ENCODE assay signal across 1 cellular context in the genomic region with DNA sequence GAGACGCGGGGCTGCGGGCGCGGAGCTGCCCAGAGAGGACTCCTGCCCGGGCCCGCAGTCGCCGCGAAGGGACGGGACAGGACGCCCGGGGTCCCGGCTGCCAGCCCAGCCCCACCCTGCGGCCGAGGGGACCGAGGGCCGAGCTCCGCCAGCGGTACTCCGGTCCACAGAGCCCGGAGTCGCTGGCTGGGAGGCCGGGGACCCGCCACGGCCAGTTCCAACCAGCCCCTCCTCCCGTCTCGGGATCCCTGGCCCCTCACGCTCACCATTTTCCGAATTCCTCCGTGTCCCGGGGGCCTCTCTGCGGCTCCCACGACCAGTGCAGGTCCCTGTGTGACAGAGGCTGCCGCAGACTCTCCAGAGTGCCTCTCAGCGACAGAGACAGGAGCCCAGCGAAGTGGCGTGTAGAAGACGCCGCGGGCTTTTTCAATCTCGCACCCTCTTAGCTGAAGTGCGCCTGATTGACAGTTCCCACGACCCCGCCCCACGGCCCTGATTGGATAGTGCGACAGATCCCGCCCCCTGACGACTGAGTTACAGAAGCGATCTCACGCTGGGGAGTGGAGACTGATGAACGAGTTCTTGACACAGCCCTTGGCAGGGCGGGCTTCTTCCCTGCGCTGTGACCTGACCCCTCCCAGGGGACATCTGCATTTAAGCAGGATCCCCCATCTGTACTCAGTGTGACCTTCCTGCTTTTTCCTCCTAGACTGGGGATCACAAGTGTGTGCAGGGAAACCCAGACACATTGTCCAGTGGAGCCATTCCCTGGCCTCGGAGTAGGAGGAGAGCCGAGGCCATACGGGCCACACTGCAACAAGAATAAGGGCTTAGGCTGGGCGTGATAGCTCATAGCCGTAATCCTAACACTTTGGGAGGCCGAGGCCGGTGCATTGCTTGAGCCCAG.
TF ChIP-seq lines count a peak whose summit lies in the region.

No MANE protein-coding gene starts in this region.

TF ChIP-seq in HEK293, 187 proteins besides CTCF, POLR2A, EP300 and RAD21 (continued from another document and continues in another):
- TF ChIP-seq ZNF280C (tag by site-specific recombination; IDR thresholded peaks at IDR 0.05): no peak
- TF ChIP-seq, protein P1, sequence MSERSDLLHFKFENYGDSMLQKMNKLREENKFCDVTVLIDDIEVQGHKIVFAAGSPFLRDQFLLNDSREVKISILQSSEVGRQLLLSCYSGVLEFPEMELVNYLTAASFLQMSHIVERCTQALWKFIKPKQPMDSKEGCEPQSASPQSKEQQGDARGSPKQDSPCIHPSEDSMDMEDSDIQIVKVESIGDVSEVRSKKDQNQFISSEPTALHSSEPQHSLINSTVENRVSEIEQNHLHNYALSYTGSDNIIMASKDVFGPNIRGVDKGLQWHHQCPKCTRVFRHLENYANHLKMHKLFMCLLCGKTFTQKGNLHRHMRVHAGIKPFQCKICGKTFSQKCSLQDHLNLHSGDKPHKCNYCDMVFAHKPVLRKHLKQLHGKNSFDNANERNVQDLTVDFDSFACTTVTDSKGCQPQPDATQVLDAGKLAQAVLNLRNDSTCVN (tag by site-specific recombination; optimal IDR thresholded peaks at IDR 0.05): peak; percentile 49
- no peak for TF ChIP-seq ZNF747 (tag by site-specific recombination; IDR thresholded peaks at IDR 0.05)
- TF ChIP-seq, protein P2, sequence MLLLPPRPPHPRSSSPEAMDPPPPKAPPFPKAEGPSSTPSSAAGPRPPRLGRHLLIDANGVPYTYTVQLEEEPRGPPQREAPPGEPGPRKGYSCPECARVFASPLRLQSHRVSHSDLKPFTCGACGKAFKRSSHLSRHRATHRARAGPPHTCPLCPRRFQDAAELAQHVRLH (tag by site-specific recombination; IDR thresholded peaks at IDR 0.05): no peak
- no peak for TF ChIP-seq ZNF585B (tag by site-specific recombination; IDR thresholded peaks at IDR 0.05)
- TF ChIP-seq KLF8 (tag by site-specific recombination; IDR thresholded peaks at IDR 0.05): peak; percentile 65
- peak; percentile 73 for TF ChIP-seq ZIC2 (tag by site-specific recombination; IDR thresholded peaks at IDR 0.05)
- TF ChIP-seq ZNF791 (tag by site-specific recombination; IDR thresholded peaks at IDR 0.05): no peak
- no peak for TF ChIP-seq ZNF354C (tag by site-specific recombination; IDR thresholded peaks at IDR 0.05; ENCODE audit: borderline replicate concordance, low read depth)
- TF ChIP-seq OSR2 (tag by site-specific recombination; IDR thresholded peaks at IDR 0.05): no peak
- TF ChIP-seq ZBTB8A (tag by site-specific recombination; IDR thresholded peaks at IDR 0.05): peak; percentile 65
- TF ChIP-seq, protein P3, sequence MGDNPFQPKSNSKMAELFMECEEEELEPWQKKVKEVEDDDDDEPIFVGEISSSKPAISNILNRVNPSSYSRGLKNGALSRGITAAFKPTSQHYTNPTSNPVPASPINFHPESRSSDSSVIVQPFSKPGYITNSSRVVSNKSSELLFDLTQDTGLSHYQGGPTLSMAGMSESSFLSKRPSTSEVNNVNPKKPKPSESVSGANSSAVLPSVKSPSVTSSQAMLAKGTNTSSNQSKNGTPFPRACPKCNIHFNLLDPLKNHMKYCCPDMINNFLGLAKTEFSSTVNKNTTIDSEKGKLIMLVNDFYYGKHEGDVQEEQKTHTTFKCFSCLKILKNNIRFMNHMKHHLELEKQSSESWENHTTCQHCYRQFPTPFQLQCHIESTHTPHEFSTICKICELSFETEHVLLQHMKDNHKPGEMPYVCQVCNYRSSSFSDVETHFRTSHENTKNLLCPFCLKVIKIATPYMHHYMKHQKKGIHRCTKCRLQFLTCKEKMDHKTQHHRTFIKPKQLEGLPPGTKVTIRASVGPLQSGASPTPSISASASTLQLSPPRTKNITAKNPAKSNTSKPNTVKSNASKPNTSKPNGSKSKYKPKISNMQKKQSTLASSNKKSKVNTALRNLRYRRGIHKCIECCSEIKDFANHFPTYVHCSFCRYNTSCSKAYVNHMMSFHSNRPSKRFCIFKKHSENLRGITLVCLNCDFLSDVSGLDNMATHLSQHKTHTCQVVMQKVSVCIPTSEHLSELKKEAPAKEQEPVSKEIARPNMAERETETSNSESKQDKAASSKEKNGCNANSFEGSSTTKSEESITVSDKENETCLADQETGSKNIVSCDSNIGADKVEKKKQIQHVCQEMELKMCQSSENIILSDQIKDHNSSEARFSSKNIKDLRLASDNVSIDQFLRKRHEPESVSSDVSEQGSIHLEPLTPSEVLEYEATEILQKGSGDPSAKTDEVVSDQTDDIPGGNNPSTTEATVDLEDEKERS (tag by site-specific recombination; IDR thresholded peaks at IDR 0.05): no peak
- no peak for TF ChIP-seq ZNF184 (tag by site-specific recombination; IDR thresholded peaks at IDR 0.05)
- TF ChIP-seq ZNF558 (tag by site-specific recombination; IDR thresholded peaks at IDR 0.05): no peak
- TF ChIP-seq, protein P4, sequence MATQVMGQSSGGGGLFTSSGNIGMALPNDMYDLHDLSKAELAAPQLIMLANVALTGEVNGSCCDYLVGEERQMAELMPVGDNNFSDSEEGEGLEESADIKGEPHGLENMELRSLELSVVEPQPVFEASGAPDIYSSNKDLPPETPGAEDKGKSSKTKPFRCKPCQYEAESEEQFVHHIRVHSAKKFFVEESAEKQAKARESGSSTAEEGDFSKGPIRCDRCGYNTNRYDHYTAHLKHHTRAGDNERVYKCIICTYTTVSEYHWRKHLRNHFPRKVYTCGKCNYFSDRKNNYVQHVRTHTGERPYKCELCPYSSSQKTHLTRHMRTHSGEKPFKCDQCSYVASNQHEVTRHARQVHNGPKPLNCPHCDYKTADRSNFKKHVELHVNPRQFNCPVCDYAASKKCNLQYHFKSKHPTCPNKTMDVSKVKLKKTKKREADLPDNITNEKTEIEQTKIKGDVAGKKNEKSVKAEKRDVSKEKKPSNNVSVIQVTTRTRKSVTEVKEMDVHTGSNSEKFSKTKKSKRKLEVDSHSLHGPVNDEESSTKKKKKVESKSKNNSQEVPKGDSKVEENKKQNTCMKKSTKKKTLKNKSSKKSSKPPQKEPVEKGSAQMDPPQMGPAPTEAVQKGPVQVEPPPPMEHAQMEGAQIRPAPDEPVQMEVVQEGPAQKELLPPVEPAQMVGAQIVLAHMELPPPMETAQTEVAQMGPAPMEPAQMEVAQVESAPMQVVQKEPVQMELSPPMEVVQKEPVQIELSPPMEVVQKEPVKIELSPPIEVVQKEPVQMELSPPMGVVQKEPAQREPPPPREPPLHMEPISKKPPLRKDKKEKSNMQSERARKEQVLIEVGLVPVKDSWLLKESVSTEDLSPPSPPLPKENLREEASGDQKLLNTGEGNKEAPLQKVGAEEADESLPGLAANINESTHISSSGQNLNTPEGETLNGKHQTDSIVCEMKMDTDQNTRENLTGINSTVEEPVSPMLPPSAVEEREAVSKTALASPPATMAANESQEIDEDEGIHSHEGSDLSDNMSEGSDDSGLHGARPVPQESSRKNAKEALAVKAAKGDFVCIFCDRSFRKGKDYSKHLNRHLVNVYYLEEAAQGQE (tag by site-specific recombination; IDR thresholded peaks at IDR 0.05): no peak
- TF ChIP-seq ZNF292 (tag by site-specific recombination; IDR thresholded peaks at IDR 0.05; ENCODE audit: borderline replicate concordance, low read depth): no peak
- TF ChIP-seq, protein P5, sequence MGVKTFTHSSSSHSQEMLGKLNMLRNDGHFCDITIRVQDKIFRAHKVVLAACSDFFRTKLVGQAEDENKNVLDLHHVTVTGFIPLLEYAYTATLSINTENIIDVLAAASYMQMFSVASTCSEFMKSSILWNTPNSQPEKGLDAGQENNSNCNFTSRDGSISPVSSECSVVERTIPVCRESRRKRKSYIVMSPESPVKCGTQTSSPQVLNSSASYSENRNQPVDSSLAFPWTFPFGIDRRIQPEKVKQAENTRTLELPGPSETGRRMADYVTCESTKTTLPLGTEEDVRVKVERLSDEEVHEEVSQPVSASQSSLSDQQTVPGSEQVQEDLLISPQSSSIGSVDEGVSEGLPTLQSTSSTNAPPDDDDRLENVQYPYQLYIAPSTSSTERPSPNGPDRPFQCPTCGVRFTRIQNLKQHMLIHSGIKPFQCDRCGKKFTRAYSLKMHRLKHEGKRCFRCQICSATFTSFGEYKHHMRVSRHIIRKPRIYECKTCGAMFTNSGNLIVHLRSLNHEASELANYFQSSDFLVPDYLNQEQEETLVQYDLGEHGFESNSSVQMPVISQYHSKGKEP (tag by site-specific recombination; IDR thresholded peaks at IDR 0.05): no peak
- no peak for TF ChIP-seq ZFP41 (tag by site-specific recombination; IDR thresholded peaks at IDR 0.05; ENCODE audit: borderline replicate concordance)
- TF ChIP-seq ZNF76 (tag by site-specific recombination; IDR thresholded peaks at IDR 0.05; ENCODE audit: borderline replicate concordance, low read depth): peak; percentile 44; the same call in 1 of the 2 replicates
- no peak for TF ChIP-seq BCL11A (tag by site-specific recombination; IDR thresholded peaks at IDR 0.05; ENCODE audit: low read depth)
- TF ChIP-seq ZFP37 (tag by site-specific recombination; IDR thresholded peaks at IDR 0.05): peak; percentile 66
- TF ChIP-seq ZNF266 (tag by site-specific recombination; IDR thresholded peaks at IDR 0.05; ENCODE audit: low read depth): no peak
- no peak for TF ChIP-seq SETDB1 (IDR thresholded peaks at IDR 0.05; ENCODE audit: insufficient read length, low read length)
- no peak for TF ChIP-seq ZNF488 (tag by site-specific recombination; IDR thresholded peaks at IDR 0.05)
- TF ChIP-seq ZNF311 (tag by site-specific recombination; IDR thresholded peaks at IDR 0.05; ENCODE audit: borderline replicate concordance): no peak
- no peak for TF ChIP-seq EGR2 (tag by site-specific recombination; IDR thresholded peaks at IDR 0.05; ENCODE audit: low read depth)
- TF ChIP-seq KLF16 (tag by site-specific recombination; IDR thresholded peaks at IDR 0.05): no peak
- TF ChIP-seq ZSCAN30 (tag by site-specific recombination; IDR thresholded peaks at IDR 0.05): peak; percentile 29; the same call in 1 of the 2 replicates
- TF ChIP-seq, protein P6, sequence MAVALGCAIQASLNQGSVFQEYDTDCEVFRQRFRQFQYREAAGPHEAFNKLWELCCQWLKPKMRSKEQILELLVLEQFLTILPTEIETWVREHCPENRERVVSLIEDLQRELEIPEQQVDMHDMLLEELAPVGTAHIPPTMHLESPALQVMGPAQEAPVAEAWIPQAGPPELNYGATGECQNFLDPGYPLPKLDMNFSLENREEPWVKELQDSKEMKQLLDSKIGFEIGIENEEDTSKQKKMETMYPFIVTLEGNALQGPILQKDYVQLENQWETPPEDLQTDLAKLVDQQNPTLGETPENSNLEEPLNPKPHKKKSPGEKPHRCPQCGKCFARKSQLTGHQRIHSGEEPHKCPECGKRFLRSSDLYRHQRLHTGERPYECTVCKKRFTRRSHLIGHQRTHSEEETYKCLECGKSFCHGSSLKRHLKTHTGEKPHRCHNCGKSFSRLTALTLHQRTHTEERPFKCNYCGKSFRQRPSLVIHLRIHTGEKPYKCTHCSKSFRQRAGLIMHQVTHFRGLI (tag by site-specific recombination; IDR thresholded peaks at IDR 0.05): peak; percentile 66; the same call in 1 of the 2 replicates
- no peak for TF ChIP-seq ZNF416 (tag by site-specific recombination; IDR thresholded peaks at IDR 0.05)
- TF ChIP-seq AEBP2 (tag by site-specific recombination; IDR thresholded peaks at IDR 0.05; ENCODE audit: borderline replicate concordance): no peak
- no peak for TF ChIP-seq ZNF610 (tag by site-specific recombination; IDR thresholded peaks at IDR 0.05; ENCODE audit: borderline replicate concordance)
- TF ChIP-seq TRIM28 (IDR thresholded peaks at IDR 0.05; ENCODE audit: borderline replicate concordance, low read length): peak; percentile 92
- TF ChIP-seq GLIS2 (tag by site-specific recombination; IDR thresholded peaks at IDR 0.05): no peak
- no peak for TF ChIP-seq ZNF16 (tag by site-specific recombination; IDR thresholded peaks at IDR 0.05; ENCODE audit: low read depth)
- no peak for TF ChIP-seq ZNF555 (tag by site-specific recombination; conservative IDR thresholded peaks at IDR 0.05)
- TF ChIP-seq ZNF341 (tag by site-specific recombination; IDR thresholded peaks at IDR 0.05; ENCODE audit: low read depth): peak; percentile 97
- no peak for TF ChIP-seq HOXC10 (CRISPR knock-in tag; IDR thresholded peaks at IDR 0.05)
- peak; percentile 61; the same call in 1 of the 2 replicates for TF ChIP-seq ZBTB7A (tag by site-specific recombination; IDR thresholded peaks at IDR 0.05; ENCODE audit: low read depth)
- TF ChIP-seq, protein P7, sequence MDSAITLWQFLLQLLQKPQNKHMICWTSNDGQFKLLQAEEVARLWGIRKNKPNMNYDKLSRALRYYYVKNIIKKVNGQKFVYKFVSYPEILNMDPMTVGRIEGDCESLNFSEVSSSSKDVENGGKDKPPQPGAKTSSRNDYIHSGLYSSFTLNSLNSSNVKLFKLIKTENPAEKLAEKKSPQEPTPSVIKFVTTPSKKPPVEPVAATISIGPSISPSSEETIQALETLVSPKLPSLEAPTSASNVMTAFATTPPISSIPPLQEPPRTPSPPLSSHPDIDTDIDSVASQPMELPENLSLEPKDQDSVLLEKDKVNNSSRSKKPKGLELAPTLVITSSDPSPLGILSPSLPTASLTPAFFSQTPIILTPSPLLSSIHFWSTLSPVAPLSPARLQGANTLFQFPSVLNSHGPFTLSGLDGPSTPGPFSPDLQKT (IDR thresholded peaks at IDR 0.05; ENCODE audit: borderline replicate concordance, low read depth, low read length): no peak
